In the genomic region with DNA sequence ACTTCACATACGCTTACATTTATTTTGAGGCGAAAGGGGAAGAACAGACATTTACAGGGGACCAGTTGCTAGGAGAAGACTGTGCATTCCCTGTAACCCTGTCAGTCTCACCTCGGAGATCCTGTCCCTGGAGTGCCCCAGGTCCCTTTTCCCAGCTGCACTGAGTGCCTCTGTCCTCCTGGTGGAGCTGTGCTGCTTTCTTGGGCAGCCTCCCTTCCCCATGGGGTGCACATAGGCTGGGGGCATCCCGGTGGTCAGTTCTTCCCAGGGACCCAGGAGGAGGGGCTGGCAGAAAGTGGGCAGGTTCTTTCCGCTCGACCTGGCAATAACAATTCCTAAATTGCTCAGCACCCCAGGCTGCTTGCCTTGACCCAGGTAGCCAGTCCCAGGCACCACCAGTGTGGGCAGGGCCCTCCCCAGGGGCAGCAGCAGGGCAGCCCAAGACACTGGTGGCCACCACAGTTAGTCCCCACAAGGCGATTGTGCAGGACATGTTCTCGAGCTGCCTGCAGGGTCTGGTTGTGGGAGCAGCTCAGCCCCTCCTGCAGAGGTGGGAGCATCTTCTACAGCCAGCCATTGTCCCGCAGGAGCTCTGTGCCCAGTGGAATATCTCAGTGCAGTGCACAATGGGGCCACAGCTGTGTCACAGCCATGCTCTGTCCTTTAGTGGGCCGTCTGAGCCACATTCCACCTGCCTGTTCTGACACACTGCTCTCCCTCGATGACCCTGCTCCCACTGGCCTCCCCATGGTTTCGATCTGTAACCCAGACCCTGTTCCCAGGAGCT, we compare ENCODE assay signal across 13 cellular contexts. TPM values are rescaled to one million over a fixed set of nuclear protein-coding genes. Genes with fewer than 3 reads are reported as not detected.
DNase-seq lines count a peak whose midpoint lies in the region; ATAC-seq, FAIRE-seq and TF ChIP-seq lines count a peak whose summit lies in the region.
"Had no signal": no experiment of that assay in that cellular context is flagged by ENCODE, and none has a peak within 500 bp of the region (broad histone marks: within the 10 kb centered on the region; RNA-seq: fewer than 3 reads in every experiment).

No MANE protein-coding gene starts in this region.

- H3K9me3 Mint-ChIP-seq in chondrocyte (ENCODE audit: low read depth) (no peaks in the 10 kb centered on the region), osteocyte (ENCODE audit: unreplicated experiment) (no peaks in the 10 kb centered on the region)

- DNase-seq in DMS 273 (lab: John Stamatoyannopoulos, UW; ENCODE audit: unreplicated experiment) (peak; percentile 3), DMS 273 treated with DMSO at 0.1 percent for 48 hours (lab: John Stamatoyannopoulos, UW) (no peak), chondrocyte (ENCODE audit: low spot score) (peak; percentile 68), osteocyte (ENCODE audit: extremely low spot score, unreplicated experiment) (no peak), GM19239 (ENCODE audit: insufficient read length, low spot score) (no peak)
- DNase-seq in activated CD8-positive, alpha-beta memory T cell treated with anti-CD3 and anti-CD28 coated beads, Interleukin-2, amount 50 U/mL, for 48 hours: no peak
- DNase-seq: activated CD4-positive, alpha-beta T cell treated with anti-CD3 and anti-CD28 coated beads for 4 hours; adrenal gland; small intestine had no signal

- no peak overlapping the region for H3K27ac Mint-ChIP-seq in chondrocyte (ENCODE audit: unreplicated experiment)
- H3K27ac Mint-ChIP-seq in osteocyte (ENCODE audit: unreplicated experiment): no peak overlapping the region

- no peak for FAIRE-seq in GM19239 (lab: Jason Lieb, UNC)
- FAIRE-seq: endometrium, G401.6, small intestine had no signal

- peaks cover 9% of the 10 kb centered on the region; the same call in 1 of the 2 replicates for H3K36me3 ChIP-seq in KOPT-K1 (ENCODE audit: insufficient read depth, low read length)
- H3K36me3 ChIP-seq: adrenal gland had no signal

- no peak for ATAC-seq in HG02840 (IDR thresholded peaks at IDR 0.05; ENCODE audit: low FRiP score, unreplicated experiment)

- H3K36me3 Mint-ChIP-seq in chondrocyte (ENCODE audit: low read depth) (peaks cover 13% of the 10 kb centered on the region), osteocyte (ENCODE audit: unreplicated experiment) (peaks cover 11% of the 10 kb centered on the region)

- peak overlapping the region; percentile 70 for H3K27ac ChIP-seq in KOPT-K1 (ENCODE audit: low read depth, low read length, poor library complexity, severe bottlenecking)
- H3K27ac ChIP-seq: adrenal gland had no signal

- no peaks in the 10 kb centered on the region for H3K27me3 Mint-ChIP-seq in chondrocyte (ENCODE audit: low read depth)
- no peaks in the 10 kb centered on the region for H3K27me3 Mint-ChIP-seq in osteocyte (ENCODE audit: unreplicated experiment)

- TF ChIP-seq CTCF in chondrocyte (IDR thresholded peaks at IDR 0.05): peak; percentile 55
- peak; percentile 13 for TF ChIP-seq CTCF in osteocyte (IDR thresholded peaks at IDR 0.05)

- no peak overlapping the region for H3K4me3 Mint-ChIP-seq in chondrocyte (ENCODE audit: unreplicated experiment)
- no peak overlapping the region for H3K4me3 Mint-ChIP-seq in osteocyte (ENCODE audit: unreplicated experiment)

- peaks cover 3% of the 10 kb centered on the region for H3K4me1 Mint-ChIP-seq in chondrocyte (ENCODE audit: low read depth)
- no peaks in the 10 kb centered on the region for H3K4me1 Mint-ChIP-seq in osteocyte (ENCODE audit: unreplicated experiment)

- no peaks in the 10 kb centered on the region for H3K9me3 ChIP-seq in KOPT-K1 (ENCODE audit: insufficient read depth, low read length, poor library complexity, severe bottlenecking)
- H3K9me3 ChIP-seq: adrenal gland had no signal

RNA-seq across cellular contexts. Expression of a gene that starts 36.3 kb away (rescaled TPM):
- 26.4 to 30.4 TPM (median 28.7 TPM) in 3 replicates for total RNA-seq in chondrocyte
- 23.5 and 24.7 TPM in 2 replicates for total RNA-seq in osteocyte

Comparison
In these comparisons a context has a peak if more than half of its experiments do, and no peak if none do; other contexts are left out.
1. DNase-seq: peak in DMS 273 (single experiment) and chondrocyte (single experiment); none in DMS 273 treated with DMSO at 0.1 percent for 48 hours (single experiment), osteocyte (single experiment), activated CD8-positive, alpha-beta memory T cell treated with anti-CD3 and anti-CD28 coated beads, Interleukin-2, amount 50 U/mL, for 48 hours (single experiment) and GM19239 (single experiment).